8 cellular contexts compared by ENCODE assay signal in genomic region chr7:75596727-75597614, GRCh38.
A peak's percentile ranks its signal among the peaks of the same experiment; 100 is the strongest.
DNase-seq lines count a peak whose midpoint lies in the region; ATAC-seq, FAIRE-seq and TF ChIP-seq lines count a peak whose summit lies in the region.

No MANE protein-coding gene starts in this region.

- H3K4me1 Mint-ChIP-seq in stimulated activated naive B cell treated with anti-CD40 and anti-IgM and Interleukin-4, amounts not matched to agents 10 μg/mL and 1 μg/mL and 100 μg/mL, for 72 hours = peaks cover 10 to 19% of the 10 kb centered on the region in 2 donors
- peaks cover 0 to 9% (median 2%) of the 10 kb centered on the region in 3 donors for H3K4me1 Mint-ChIP-seq in T-cell

- H2AFZ ChIP-seq in K562 (ENCODE audit: low read depth, low read length) = no peak overlapping the region
- no peak overlapping the region for H2AFZ ChIP-seq in HepG2 (ENCODE audit: low read length)

- H3K36me3 ChIP-seq in K562 (ENCODE audit: control insufficient read depth, insufficient read depth, low read length) = no peaks in the 10 kb centered on the region
- H3K36me3 ChIP-seq in HepG2 (replicated peaks in 1 of 2; ENCODE audit: control insufficient read depth in 1 of 2, insufficient read depth in 2 of 2, low read length in 2 of 2) = no peaks in the 10 kb centered on the region

- H3K9me3 ChIP-seq in K562 (replicated peaks; ENCODE audit: control insufficient read depth, insufficient read depth, low read depth, low read length) = no peaks in the 10 kb centered on the region
- no peaks in the 10 kb centered on the region for H3K9me3 ChIP-seq in HepG2 (ENCODE audit: low read length)

- no peaks in the 10 kb centered on the region for H3K27me3 ChIP-seq in K562 (ENCODE audit: control insufficient read depth in 2 of 2, insufficient read depth in 2 of 2, low read length in 2 of 2)
- no peaks in the 10 kb centered on the region for H3K27me3 ChIP-seq in HepG2 (ENCODE audit: control insufficient read depth in 1 of 2, insufficient read depth in 2 of 2, low read length in 2 of 2)

- H3K4me1 ChIP-seq in K562 (replicated peaks in 1 of 2; ENCODE audit: control insufficient read depth in 2 of 2, insufficient read depth in 2 of 2, low read length in 2 of 2) (peaks cover 10 to 14% of the 10 kb centered on the region in 2 experiments; a peak in 4 of 5 replicates), HepG2 (ENCODE audit: insufficient read depth, low read length) (peaks cover 19% of the 10 kb centered on the region)

- H3K79me2 ChIP-seq in K562 (ENCODE audit: control insufficient read depth, insufficient read depth, low read length) (no peaks in the 10 kb centered on the region), HepG2 (ENCODE audit: insufficient read depth, low read length) (no peaks in the 10 kb centered on the region)

- 45% methylated on average over 16 of the region's 16 CpGs for WGBS in K562 (ENCODE audit: insufficient coverage, low coverage, missing lambda C conversion rate)
- WGBS in HepG2 (ENCODE audit: low lambda C conversion rate) = 76% methylated on average over 12 of the region's 16 CpGs

- no peak overlapping the region for H3K27ac ChIP-seq in K562 (ENCODE audit: extremely low read depth, low read depth, low read length)
- H3K27ac ChIP-seq in HepG2 (ENCODE audit: extremely low read length, insufficient read depth, low read length) = no peak overlapping the region

- ATAC-seq in K562 = peak; percentile 73
- peak; percentile 73 to 76 for ATAC-seq in stimulated activated naive B cell treated with anti-CD40 and anti-IgM and Interleukin-4, amounts not matched to agents 10 μg/mL and 1 μg/mL and 100 μg/mL, for 72 hours (replicated peaks)
- no peak for ATAC-seq in HepG2
- ATAC-seq in HG03095 (IDR thresholded peaks at IDR 0.05; ENCODE audit: unreplicated experiment) = no peak
- no peak for ATAC-seq in T-cell (replicated peaks in 1 of 4)

- BruUV-seq in K562 (replicated peaks; lab: Mats Ljungman, UMichigan) (no TSS peak), HepG2 (replicated peaks; lab: Mats Ljungman, UMichigan) (no TSS peak)

- intact Hi-C loops in K562 (cut with micrococcal nuclease) = no loop called here
- intact Hi-C loops in HepG2 (cut with micrococcal nuclease; ENCODE audit: unreplicated experiment) = no loop called here

- no peaks in the 10 kb centered on the region for H3K9me1 ChIP-seq in K562 (ENCODE audit: control insufficient read depth, insufficient read depth, low read length)

- in situ Hi-C loops in K562 (cut with MboI) = no loop called here
- in situ Hi-C loops in HepG2 (cut with HindIII; ENCODE audit: extremely low pct_ligation_motif_present, low pct_unique_long_range_greater_than_20kb) = no loop called here

- TF ChIP-seq POLR2A in K562 (conservative IDR thresholded peaks at IDR 0.05) (no peak), HepG2 (IDR thresholded peaks at IDR 0.05; ENCODE audit: insufficient read depth in 1 of 2, low read depth in 2 of 2, low read length in 2 of 2) (no peak)

- peak; percentile 73 for FAIRE-seq in K562 (lab: Jason Lieb, UNC)
- no peak for FAIRE-seq in HepG2 (lab: Jason Lieb, UNC)

- H3K9ac ChIP-seq in K562 (ENCODE audit: insufficient read depth in 1 of 2, low read depth in 2 of 2, low read length in 2 of 2) (peak overlapping the region in 1 of 2 experiments; percentile 65; a peak in 2 of 4 replicates), HepG2 (ENCODE audit: insufficient read depth, low read depth, low read length) (no peak overlapping the region)

- H4K20me1 ChIP-seq in K562 (replicated peaks; ENCODE audit: control insufficient read depth, insufficient read depth, low read length) (no peaks in the 10 kb centered on the region), HepG2 (ENCODE audit: insufficient read depth, low read length) (no peaks in the 10 kb centered on the region)

- CTCF ChIA-PET in K562 (lab: Yijun Ruan, JAX; ENCODE audit: low intra/inter-chr PET ratio) = interaction anchor here (0.5 kb wide), 1 partner anchor 826 kb away, joined by 3 read pairs; no protein-coding TSS in a partner anchor
- CTCF ChIA-PET in HepG2 (lab: Yijun Ruan, JAX; ENCODE audit: low intra/inter-chr PET ratio, low total read pairs) = no interaction called here
- CTCF ChIA-PET in T-cell (lab: Charles Lee) = interaction anchor here in 1 of 2 donors (0.6 kb wide), 2 partner anchors 554 to 1189 kb away, joined by 5 to 6 read pairs; no protein-coding TSS in a partner anchor

- H3K27ac Mint-ChIP-seq in stimulated activated naive B cell treated with anti-CD40 and anti-IgM and Interleukin-4, amounts not matched to agents 10 μg/mL and 1 μg/mL and 100 μg/mL, for 72 hours = peak overlapping the region; percentile 14
- H3K27ac Mint-ChIP-seq in T-cell = no peak overlapping the region

- TF ChIP-seq CTCF in K562 (IDR thresholded peaks at IDR 0.05 in 2 of 3, conservative IDR thresholded peaks at IDR 0.05 in 1 of 3; ENCODE audit: insufficient read depth in 2 of 3, low read depth in 1 of 3, low read length in 3 of 3) (no peak), HepG2 (CRISPR knock-in tag; IDR thresholded peaks at IDR 0.05) (no peak)

- DNase-seq in activated T-cell treated with anti-CD3 and anti-CD28 coated beads for 48 hours (ENCODE audit: low read depth) = peak; percentile 13
- DNase-seq in activated T-cell treated with anti-CD3 and anti-CD28 coated beads, Interleukin-2, amount 50 U/mL, for 1 hour = no peak
- DNase-seq in HT-29 (ENCODE audit: low spot score) = peak; percentile 11
- peak in 3 of 4 experiments; percentile 37 to 68 (median 46) for DNase-seq in K562 (ENCODE audit: extremely low read depth in 1 of 4, low spot score in 3 of 4)
- DNase-seq in stimulated activated naive B cell treated with anti-CD40 and anti-IgM and Interleukin-4, amounts not matched to agents 10 μg/mL and 1 μg/mL and 100 μg/mL, for 72 hours = no peak
- DNase-seq in HepG2 (ENCODE audit: low spot score) = no peak
- DNase-seq in T-cell = no peak

- H3K27me3 Mint-ChIP-seq in stimulated activated naive B cell treated with anti-CD40 and anti-IgM and Interleukin-4, amounts not matched to agents 10 μg/mL and 1 μg/mL and 100 μg/mL, for 72 hours = no peaks in the 10 kb centered on the region
- H3K27me3 Mint-ChIP-seq in T-cell = no peaks in the 10 kb centered on the region

- no peak overlapping the region for H3K4me3 ChIP-seq in K562
- H3K4me3 ChIP-seq in HepG2 (replicated peaks in 1 of 3; ENCODE audit: insufficient read depth in 1 of 3, low read depth in 2 of 3, low read length in 3 of 3) = no peak overlapping the region

- peaks cover 3 to 5% of the 10 kb centered on the region in 2 donors for H3K36me3 Mint-ChIP-seq in stimulated activated naive B cell treated with anti-CD40 and anti-IgM and Interleukin-4, amounts not matched to agents 10 μg/mL and 1 μg/mL and 100 μg/mL, for 72 hours
- peaks cover 4% of the 10 kb centered on the region for H3K36me3 Mint-ChIP-seq in T-cell

- TF ChIP-seq RAD21 in K562 (CRISPR knock-in tag; conservative IDR thresholded peaks at IDR 0.05 in 1 of 2, IDR thresholded peaks at IDR 0.05 in 1 of 2) (no peak), HepG2 (CRISPR knock-in tag; IDR thresholded peaks at IDR 0.05) (no peak)

- H3K9me3 Mint-ChIP-seq in stimulated activated naive B cell treated with anti-CD40 and anti-IgM and Interleukin-4, amounts not matched to agents 10 μg/mL and 1 μg/mL and 100 μg/mL, for 72 hours = no peaks in the 10 kb centered on the region
- H3K9me3 Mint-ChIP-seq in T-cell = no peaks in the 10 kb centered on the region

- H3K4me2 ChIP-seq in K562 (ENCODE audit: insufficient read depth, low read length) (no peak overlapping the region), HepG2 (ENCODE audit: low read depth, low read length) (no peak overlapping the region)

- no peak overlapping the region for H3K4me3 Mint-ChIP-seq in stimulated activated naive B cell treated with anti-CD40 and anti-IgM and Interleukin-4, amounts not matched to agents 10 μg/mL and 1 μg/mL and 100 μg/mL, for 72 hours
- no peak overlapping the region for H3K4me3 Mint-ChIP-seq in T-cell

- POLR2A ChIA-PET in K562 (lab: Yijun Ruan, JAX) = interaction anchor here (0.7 to 1.9 kb wide), 3 partner anchors 12 to 792 kb away, joined by 3 to 5 read pairs (median 4); no protein-coding TSS in a partner anchor
- POLR2A ChIA-PET in HepG2 (lab: Yijun Ruan, JAX) = no interaction called here
- POLR2A ChIA-PET in T-cell (lab: Charles Lee) = no interaction called here

- TF ChIP-seq EP300 in K562 (IDR thresholded peaks at IDR 0.05; ENCODE audit: low read length) (peak; percentile 29; the same call in 1 of the 2 replicates), HepG2 (IDR thresholded peaks at IDR 0.05; ENCODE audit: low read depth in 2 of 2, low read length in 2 of 2) (no peak), HepG2 (CRISPR knock-in tag; IDR thresholded peaks at IDR 0.05; ENCODE audit: borderline replicate concordance) (no peak)

TF ChIP-seq in K562, 482 proteins besides CTCF, POLR2A, EP300 and RAD21 (continues in another document):
- TF ChIP-seq GATAD2A (IDR thresholded peaks at IDR 0.05) (no peak), LEF1 (IDR thresholded peaks at IDR 0.05) (0 out of 2 replicates have a peak, but pooled peaks have one; percentile 20), CREM (IDR thresholded peaks at IDR 0.05; ENCODE audit: low read depth) (peak; percentile 56), ZFX (CRISPR knock-in tag; IDR thresholded peaks at IDR 0.05) (peak; percentile 32; the same call in 1 of the 2 replicates), JUND (IDR thresholded peaks at IDR 0.05; ENCODE audit: borderline replicate concordance, low read depth, low read length) (peak; percentile 82), JUND (tag; IDR thresholded peaks at IDR 0.05; ENCODE audit: borderline replicate concordance, low read depth, low read length) (peak; percentile 57; the same call in 1 of the 3 replicates), SMARCE1 (IDR thresholded peaks at IDR 0.05) (peak; percentile 62), ESRRA (IDR thresholded peaks at IDR 0.05; ENCODE audit: borderline replicate concordance, low read depth) (0 out of 2 replicates have a peak, but pooled peaks have one; percentile 18), ZEB2 (IDR thresholded peaks at IDR 0.05) (peak; percentile 76)

TF ChIP-seq in HepG2, 621 proteins besides CTCF, POLR2A, EP300 and RAD21 (continues in another document):
- TF ChIP-seq CBX5 (CRISPR knock-in tag; IDR thresholded peaks at IDR 0.05; ENCODE audit: borderline replicate concordance) (no peak), ZIK1 (CRISPR knock-in tag; IDR thresholded peaks at IDR 0.05; ENCODE audit: borderline replicate concordance, low read depth) (no peak), SIN3B (IDR thresholded peaks at IDR 0.05; ENCODE audit: low read length) (no peak), ZNF775 (CRISPR knock-in tag; IDR thresholded peaks at IDR 0.05; ENCODE audit: borderline replicate concordance) (no peak)
- TF ChIP-seq, protein P1, sequence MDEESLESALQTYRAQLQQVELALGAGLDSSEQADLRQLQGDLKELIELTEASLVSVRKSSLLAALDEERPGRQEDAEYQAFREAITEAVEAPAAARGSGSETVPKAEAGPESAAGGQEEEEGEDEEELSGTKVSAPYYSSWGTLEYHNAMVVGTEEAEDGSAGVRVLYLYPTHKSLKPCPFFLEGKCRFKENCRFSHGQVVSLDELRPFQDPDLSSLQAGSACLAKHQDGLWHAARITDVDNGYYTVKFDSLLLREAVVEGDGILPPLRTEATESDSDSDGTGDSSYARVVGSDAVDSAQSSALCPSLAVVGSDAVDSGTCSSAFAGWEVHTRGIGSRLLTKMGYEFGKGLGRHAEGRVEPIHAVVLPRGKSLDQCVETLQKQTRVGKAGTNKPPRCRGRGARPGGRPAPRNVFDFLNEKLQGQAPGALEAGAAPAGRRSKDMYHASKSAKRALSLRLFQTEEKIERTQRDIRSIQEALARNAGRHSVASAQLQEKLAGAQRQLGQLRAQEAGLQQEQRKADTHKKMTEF (CRISPR knock-in tag; IDR thresholded peaks at IDR 0.05) = no peak

Comparison
In these comparisons a context has a peak if more than half of its experiments do, and no peak if none do; other contexts are left out.
1. DNase-seq: peak in activated T-cell treated with anti-CD3 and anti-CD28 coated beads for 48 hours (single experiment), HT-29 (single experiment) and K562 (3 of 4); none in activated T-cell treated with anti-CD3 and anti-CD28 coated beads, Interleukin-2, amount 50 U/mL, for 1 hour (single experiment), stimulated activated naive B cell treated with anti-CD40 and anti-IgM and Interleukin-4, amounts not matched to agents 10 μg/mL and 1 μg/mL and 100 μg/mL, for 72 hours (single experiment), HepG2 (single experiment) and T-cell (0 of 34).
2. ATAC-seq: peak in K562 (single experiment) and stimulated activated naive B cell treated with anti-CD40 and anti-IgM and Interleukin-4, amounts not matched to agents 10 μg/mL and 1 μg/mL and 100 μg/mL, for 72 hours (2 of 2); none in HepG2 (single experiment), HG03095 (single experiment) and T-cell (0 of 4).